ENCODE assay signal across 20 cellular contexts in the genomic region with DNA sequence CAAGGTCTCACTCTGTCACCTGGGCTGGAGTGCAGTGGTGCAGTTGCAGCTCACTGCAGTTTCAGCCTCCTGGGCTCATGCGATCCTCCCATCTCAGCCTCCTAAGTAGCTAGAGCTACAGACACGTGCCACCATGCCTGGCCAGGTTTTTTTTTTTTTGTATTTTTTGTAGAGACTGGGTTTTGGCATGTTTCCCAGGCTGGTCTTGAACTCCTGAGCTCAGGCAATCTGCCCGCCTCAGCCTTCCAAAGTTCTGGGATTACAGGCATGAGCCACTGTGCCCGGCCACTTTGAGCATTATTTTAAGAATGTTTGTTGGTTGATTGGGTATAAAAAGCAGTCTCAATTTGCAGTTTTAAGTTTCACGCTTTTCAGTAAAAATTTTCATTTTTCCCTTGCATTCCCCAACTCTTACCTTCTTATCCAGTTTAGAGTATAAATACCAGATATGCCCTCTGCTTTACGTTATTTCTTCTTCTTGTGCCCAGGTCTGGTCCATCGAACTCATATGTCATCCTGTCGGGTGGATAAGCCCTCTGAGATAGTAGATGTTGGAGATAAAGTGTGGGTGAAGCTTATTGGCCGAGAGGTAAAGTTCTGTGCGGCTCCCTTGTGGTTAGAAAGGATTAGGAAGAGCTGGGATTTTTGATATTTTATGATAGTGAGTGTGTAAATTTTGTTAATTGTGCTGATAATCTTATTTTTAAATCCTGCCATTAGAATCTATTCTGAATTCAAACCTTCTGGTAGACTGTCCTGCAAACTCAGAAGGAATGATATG. TPM values are rescaled to one million over a fixed set of nuclear protein-coding genes. Genes with fewer than 3 reads are reported as not detected.
DNase-seq lines count a peak whose midpoint lies in the region; ATAC-seq and TF ChIP-seq lines count a peak whose summit lies in the region.
"Had no signal": no experiment of that assay in that cellular context is flagged by ENCODE, and none has a peak within 500 bp of the region (broad histone marks: within the 10 kb centered on the region; RNA-seq: fewer than 3 reads in every experiment).

No MANE protein-coding gene starts in this region.

- intact Hi-C loops in right lobe of liver (cut with DNase I), result loop anchor here (10.0 kb wide), 1 partner anchor 152 kb away; no protein-coding TSS in a partner anchor

- TF ChIP-seq CTCF in right lobe of liver (IDR thresholded peaks at IDR 0.05), result no peak

- H3K4me3 ChIP-seq in right lobe of liver, result no peak overlapping the region
- H3K4me3 ChIP-seq: A549, GM12878, GM23248, HAP-1 had no signal

- H3K27me3 ChIP-seq in right lobe of liver, result no peaks in the 10 kb centered on the region

- no peaks in the 10 kb centered on the region for H3K36me3 ChIP-seq in right lobe of liver

- no peaks in the 10 kb centered on the region for H3K9me3 ChIP-seq in right lobe of liver
- H3K9me3 ChIP-seq: A549, Caco-2, HAP-1 had no signal

- DNase-seq in DMS 273 (lab: John Stamatoyannopoulos, UW; ENCODE audit: unreplicated experiment), result peak; percentile 17
- no peak for DNase-seq in DMS 273 treated with DMSO at 0.1 percent for 48 hours (lab: John Stamatoyannopoulos, UW)
- DNase-seq in NCI-H446 (lab: John Stamatoyannopoulos, UW), result peak; percentile 60 to 84
- DNase-seq in astrocyte of the hippocampus (ENCODE audit: low read depth, low spot score), result peak; percentile 7
- DNase-seq in right lobe of liver, result peak; percentile 30 to 79 (median 56)
- no peak for DNase-seq in ecto neural progenitor cell (ENCODE audit: low spot score)
- DNase-seq in activated CD4-positive, CD25-positive, alpha-beta regulatory T cell (lab: John Stamatoyannopoulos, UW), result no peak
- DNase-seq: AML-193; Caco-2; CD4-positive, alpha-beta T cell; DMS79 treated with DMSO at 0.1 percent for 48 hours; GM23248 had no signal

- ATAC-seq in right lobe of liver (peak; percentile 40 to 61 (median 44)), HG03135 (IDR thresholded peaks at IDR 0.05; ENCODE audit: unreplicated experiment) (no peak)
- ATAC-seq: A549, GM12878 had no signal

- no peak for TF ChIP-seq POLR2A in right lobe of liver (IDR thresholded peaks at IDR 0.05)

- WGBS in right lobe of liver (ENCODE audit: insufficient coverage, low coverage, low lambda C conversion rate, missing lambda C conversion rate), result 80% methylated on average over 10 of the region's 10 CpGs

- no peaks in the 10 kb centered on the region for H3K4me1 ChIP-seq in right lobe of liver
- H3K4me1 ChIP-seq: A549, Caco-2, HAP-1 had no signal

- H3K27ac ChIP-seq in right lobe of liver, result no peak overlapping the region
- H3K27ac ChIP-seq: 22Rv1, A549, C4-2B, GM23248 had no signal

RNA-seq across cellular contexts. Expression of gene FABP3, which starts 36.0 kb away (rescaled TPM):
- total RNA-seq in right lobe of liver, result 1 to 10 TPM; 1.3 to 8.3 (median 4.6) TPM
- total RNA-seq: CD4-positive, alpha-beta T cell; H4; HT-29 had no signal

RNA-seq across cellular contexts. Expression of gene ZCCHC17, which starts 40.0 kb away (rescaled TPM):
- total RNA-seq in right lobe of liver, result 1 to 10 TPM; 6.3 to 9.9 (median 7.3) TPM

RNA-seq across cellular contexts. Expression of gene SNRNP40, which starts 40.3 kb away (rescaled TPM):
- 10 to 100 TPM; 12.2 to 18.9 (median 14.9) TPM for total RNA-seq in right lobe of liver

Comparison
In these comparisons a context has a peak if more than half of its experiments do, and no peak if none do; other contexts are left out.
1. DNase-seq: peak in DMS 273 (single experiment), NCI-H446 (2 of 2), astrocyte of the hippocampus (single experiment) and right lobe of liver (3 of 3); none in DMS 273 treated with DMSO at 0.1 percent for 48 hours (single experiment), ecto neural progenitor cell (single experiment) and activated CD4-positive, CD25-positive, alpha-beta regulatory T cell (0 of 4).